ENCODE assay signal across 1 cellular context in the genomic region with DNA sequence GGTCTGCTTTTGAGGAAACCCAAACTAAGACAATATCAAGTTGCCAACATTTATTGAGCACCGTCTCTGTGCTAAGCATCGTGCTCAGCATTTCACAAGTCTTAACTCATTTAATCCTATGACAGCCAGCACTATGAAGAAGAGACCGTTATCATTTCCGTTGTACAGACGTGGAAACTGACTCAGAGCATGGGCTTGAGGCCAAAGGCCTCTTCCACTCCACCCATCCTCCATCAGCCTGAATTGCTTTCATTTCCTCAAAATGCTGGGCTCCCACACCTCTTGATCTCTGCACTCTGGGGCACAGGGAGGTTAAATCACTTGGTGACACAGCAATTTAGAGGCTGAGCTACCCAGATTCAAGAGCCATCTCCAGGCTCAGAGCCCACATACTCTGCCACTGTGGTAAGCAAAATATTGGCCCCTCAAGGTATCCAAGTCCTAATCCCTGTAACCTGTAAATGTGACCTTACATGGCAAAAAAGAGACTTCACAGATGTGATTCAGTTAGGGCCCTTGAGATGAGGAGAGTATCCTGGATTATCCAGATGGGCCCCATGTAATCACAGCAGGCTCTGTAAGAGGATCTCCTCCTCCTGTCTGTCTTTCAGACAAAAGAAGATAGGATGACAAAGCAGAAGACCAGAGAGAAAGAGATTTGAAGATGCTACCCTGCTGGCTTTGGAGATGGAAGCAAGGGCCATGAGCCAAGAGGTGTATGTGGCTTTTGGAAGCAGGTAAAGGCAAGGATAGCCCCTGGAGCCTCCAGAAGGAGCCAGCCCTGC.
A peak's percentile ranks its signal among the peaks of the same experiment; 100 is the strongest.
TF ChIP-seq lines count a peak whose summit lies in the region.

No MANE protein-coding gene starts in this region.

TF ChIP-seq in HepG2, 621 proteins besides CTCF, POLR2A, EP300 and RAD21 (continued from another document and continues in another):
- TF ChIP-seq RFXAP (CRISPR knock-in tag; IDR thresholded peaks at IDR 0.05; ENCODE audit: borderline replicate concordance) (0 out of 2 replicates have a peak, but pooled peaks have one; percentile 27), MEIS2 (CRISPR knock-in tag; IDR thresholded peaks at IDR 0.05) (0 out of 2 replicates have a peak, but pooled peaks have one; percentile 25), TCF7 (IDR thresholded peaks at IDR 0.05; ENCODE audit: low read depth) (no peak), ESRRA (CRISPR knock-in tag; IDR thresholded peaks at IDR 0.05; ENCODE audit: low read depth) (no peak), ZNF891 (CRISPR knock-in tag; IDR thresholded peaks at IDR 0.05) (no peak), DPF2 (CRISPR knock-in tag; IDR thresholded peaks at IDR 0.05; ENCODE audit: borderline replicate concordance, low read depth) (peak; percentile 50; the same call in 1 of the 2 replicates), FLYWCH1 (CRISPR knock-in tag; IDR thresholded peaks at IDR 0.05) (no peak), CBX5 (CRISPR knock-in tag; IDR thresholded peaks at IDR 0.05; ENCODE audit: borderline replicate concordance) (no peak), PAF1 (CRISPR knock-in tag; IDR thresholded peaks at IDR 0.05) (no peak), MTA3 (CRISPR knock-in tag; IDR thresholded peaks at IDR 0.05) (no peak), ZNF367 (CRISPR knock-in tag; IDR thresholded peaks at IDR 0.05; ENCODE audit: borderline replicate concordance) (no peak), GTF3A (CRISPR knock-in tag; conservative IDR thresholded peaks at IDR 0.05) (no peak), ZNF878 (CRISPR knock-in tag; IDR thresholded peaks at IDR 0.05) (no peak), KIAA2018 (CRISPR knock-in tag; IDR thresholded peaks at IDR 0.05; ENCODE audit: borderline replicate concordance) (no peak), FOXO1 (CRISPR knock-in tag; IDR thresholded peaks at IDR 0.05) (no peak; the same call in 1 of the 2 replicates), PRMT3 (CRISPR knock-in tag; IDR thresholded peaks at IDR 0.05; ENCODE audit: borderline replicate concordance, low read depth) (no peak), PBX2 (CRISPR knock-in tag; IDR thresholded peaks at IDR 0.05) (no peak), ZNF670 (CRISPR knock-in tag; IDR thresholded peaks at IDR 0.05; ENCODE audit: borderline replicate concordance) (no peak), KLF15 (CRISPR knock-in tag; IDR thresholded peaks at IDR 0.05; ENCODE audit: borderline replicate concordance) (no peak), HNRNPL (IDR thresholded peaks at IDR 0.05; ENCODE audit: low read depth, low read length) (no peak), NFATC3 (CRISPR knock-in tag; IDR thresholded peaks at IDR 0.05) (no peak), ZNF235 (CRISPR knock-in tag; IDR thresholded peaks at IDR 0.05; ENCODE audit: borderline replicate concordance) (no peak), CC2D1A (CRISPR knock-in tag; IDR thresholded peaks at IDR 0.05) (no peak), ZNF484 (CRISPR knock-in tag; IDR thresholded peaks at IDR 0.05; ENCODE audit: borderline replicate concordance, low read depth) (no peak), MBD4 (IDR thresholded peaks at IDR 0.05; ENCODE audit: borderline replicate concordance, low read length) (0 out of 2 replicates have a peak, but pooled peaks have one; percentile 67), KDM5B (CRISPR knock-in tag; IDR thresholded peaks at IDR 0.05; ENCODE audit: borderline replicate concordance) (no peak), FOXJ3 (CRISPR knock-in tag; IDR thresholded peaks at IDR 0.05; ENCODE audit: borderline replicate concordance) (no peak), ZNF569 (CRISPR knock-in tag; IDR thresholded peaks at IDR 0.05; ENCODE audit: borderline replicate concordance) (no peak), IRF1 (CRISPR knock-in tag; IDR thresholded peaks at IDR 0.05; ENCODE audit: low read depth) (no peak), ZNF83 (CRISPR knock-in tag; IDR thresholded peaks at IDR 0.05; ENCODE audit: borderline replicate concordance) (no peak), ATM (IDR thresholded peaks at IDR 0.05; ENCODE audit: borderline replicate concordance) (no peak), ZNF260 (CRISPR knock-in tag; IDR thresholded peaks at IDR 0.05; ENCODE audit: borderline replicate concordance, low read depth) (no peak), ZHX1 (CRISPR knock-in tag; IDR thresholded peaks at IDR 0.05; ENCODE audit: low read depth) (no peak), NFRKB (IDR thresholded peaks at IDR 0.05) (no peak), SP2 (CRISPR knock-in tag; IDR thresholded peaks at IDR 0.05) (no peak), AHR (CRISPR knock-in tag; IDR thresholded peaks at IDR 0.05) (no peak), TBX3 (IDR thresholded peaks at IDR 0.05; ENCODE audit: borderline replicate concordance) (no peak), ZNF672 (CRISPR knock-in tag; IDR thresholded peaks at IDR 0.05) (no peak)
- TF ChIP-seq, protein P1, sequence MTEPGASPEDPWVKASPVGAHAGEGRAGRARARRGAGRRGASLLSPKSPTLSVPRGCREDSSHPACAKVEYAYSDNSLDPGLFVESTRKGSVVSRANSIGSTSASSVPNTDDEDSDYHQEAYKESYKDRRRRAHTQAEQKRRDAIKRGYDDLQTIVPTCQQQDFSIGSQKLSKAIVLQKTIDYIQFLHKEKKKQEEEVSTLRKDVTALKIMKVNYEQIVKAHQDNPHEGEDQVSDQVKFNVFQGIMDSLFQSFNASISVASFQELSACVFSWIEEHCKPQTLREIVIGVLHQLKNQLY (CRISPR knock-in tag; IDR thresholded peaks at IDR 0.05), result peak; percentile 18; the same call in 1 of the 2 replicates
- TF ChIP-seq, protein P2, sequence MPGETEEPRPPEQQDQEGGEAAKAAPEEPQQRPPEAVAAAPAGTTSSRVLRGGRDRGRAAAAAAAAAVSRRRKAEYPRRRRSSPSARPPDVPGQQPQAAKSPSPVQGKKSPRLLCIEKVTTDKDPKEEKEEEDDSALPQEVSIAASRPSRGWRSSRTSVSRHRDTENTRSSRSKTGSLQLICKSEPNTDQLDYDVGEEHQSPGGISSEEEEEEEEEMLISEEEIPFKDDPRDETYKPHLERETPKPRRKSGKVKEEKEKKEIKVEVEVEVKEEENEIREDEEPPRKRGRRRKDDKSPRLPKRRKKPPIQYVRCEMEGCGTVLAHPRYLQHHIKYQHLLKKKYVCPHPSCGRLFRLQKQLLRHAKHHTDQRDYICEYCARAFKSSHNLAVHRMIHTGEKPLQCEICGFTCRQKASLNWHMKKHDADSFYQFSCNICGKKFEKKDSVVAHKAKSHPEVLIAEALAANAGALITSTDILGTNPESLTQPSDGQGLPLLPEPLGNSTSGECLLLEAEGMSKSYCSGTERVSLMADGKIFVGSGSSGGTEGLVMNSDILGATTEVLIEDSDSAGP (CRISPR knock-in tag; IDR thresholded peaks at IDR 0.05; ENCODE audit: borderline replicate concordance), result no peak
- TF ChIP-seq, protein P3, sequence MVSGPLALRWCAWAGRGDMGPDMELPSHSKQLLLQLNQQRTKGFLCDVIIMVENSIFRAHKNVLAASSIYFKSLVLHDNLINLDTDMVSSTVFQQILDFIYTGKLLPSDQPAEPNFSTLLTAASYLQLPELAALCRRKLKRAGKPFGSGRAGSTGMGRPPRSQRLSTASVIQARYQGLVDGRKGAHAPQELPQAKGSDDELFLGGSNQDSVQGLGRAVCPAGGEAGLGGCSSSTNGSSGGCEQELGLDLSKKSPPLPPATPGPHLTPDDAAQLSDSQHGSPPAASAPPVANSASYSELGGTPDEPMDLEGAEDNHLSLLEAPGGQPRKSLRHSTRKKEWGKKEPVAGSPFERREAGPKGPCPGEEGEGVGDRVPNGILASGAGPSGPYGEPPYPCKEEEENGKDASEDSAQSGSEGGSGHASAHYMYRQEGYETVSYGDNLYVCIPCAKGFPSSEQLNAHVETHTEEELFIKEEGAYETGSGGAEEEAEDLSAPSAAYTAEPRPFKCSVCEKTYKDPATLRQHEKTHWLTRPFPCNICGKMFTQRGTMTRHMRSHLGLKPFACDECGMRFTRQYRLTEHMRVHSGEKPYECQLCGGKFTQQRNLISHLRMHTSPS (CRISPR knock-in tag; IDR thresholded peaks at IDR 0.05; ENCODE audit: low read depth), result no peak
- TF ChIP-seq, protein P4, sequence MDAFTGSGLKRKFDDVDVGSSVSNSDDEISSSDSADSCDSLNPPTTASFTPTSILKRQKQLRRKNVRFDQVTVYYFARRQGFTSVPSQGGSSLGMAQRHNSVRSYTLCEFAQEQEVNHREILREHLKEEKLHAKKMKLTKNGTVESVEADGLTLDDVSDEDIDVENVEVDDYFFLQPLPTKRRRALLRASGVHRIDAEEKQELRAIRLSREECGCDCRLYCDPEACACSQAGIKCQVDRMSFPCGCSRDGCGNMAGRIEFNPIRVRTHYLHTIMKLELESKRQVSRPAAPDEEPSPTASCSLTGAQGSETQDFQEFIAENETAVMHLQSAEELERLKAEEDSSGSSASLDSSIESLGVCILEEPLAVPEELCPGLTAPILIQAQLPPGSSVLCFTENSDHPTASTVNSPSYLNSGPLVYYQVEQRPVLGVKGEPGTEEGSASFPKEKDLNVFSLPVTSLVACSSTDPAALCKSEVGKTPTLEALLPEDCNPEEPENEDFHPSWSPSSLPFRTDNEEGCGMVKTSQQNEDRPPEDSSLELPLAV (CRISPR knock-in tag; conservative IDR thresholded peaks at IDR 0.05; ENCODE audit: low read depth), result no peak
